Comparison of ENCODE assay signal across 24 cellular contexts in genomic region chr15:91482799-91483198, GRCh38.
DNase-seq lines count a peak whose midpoint lies in the region; ATAC-seq, FAIRE-seq and TF ChIP-seq lines count a peak whose summit lies in the region.
"Had no signal": no experiment of that assay in that cellular context is flagged by ENCODE, and none has a peak within 500 bp of the region (broad histone marks: within the 10 kb centered on the region; RNA-seq: fewer than 3 reads in every experiment).

No MANE protein-coding gene starts in this region.

- no peaks in the 10 kb centered on the region for H3K27me3 ChIP-seq in CD4-positive, CD25-positive, alpha-beta regulatory T cell (ENCODE audit: control insufficient read depth, insufficient read depth, low read length)
- H3K27me3 ChIP-seq in DND-41 (ENCODE audit: insufficient read depth, low read length, poor library complexity) (no peaks in the 10 kb centered on the region), smooth muscle cell (ENCODE audit: low read depth) (no peaks in the 10 kb centered on the region), pancreas (no peaks in the 10 kb centered on the region)
- H3K27me3 ChIP-seq: cardiac muscle cell had no signal

- no peak overlapping the region for H3K4me2 ChIP-seq in DND-41 (ENCODE audit: insufficient read depth, low read length)
- H3K4me2 ChIP-seq in smooth muscle cell: no peak overlapping the region

- H3K27ac Mint-ChIP-seq in activated CD4-positive, alpha-beta T cell treated with anti-CD3 and anti-CD28 coated beads, Interleukin-2, amount 10 ng/mL, durations not matched to agents 7 days and 5 days: peak overlapping the region; percentile 78
- peak overlapping the region; percentile 19 to 96 (median 81) for H3K27ac Mint-ChIP-seq in CD4-positive, CD25-positive, alpha-beta regulatory T cell
- H3K27ac Mint-ChIP-seq in T-helper 2 cell treated with Interferon-gamma antibody and Interleukin-4, amounts not matched to agents 5 μg/mL and 100 μg/mL, for 36 hours: no peak overlapping the region
- H3K27ac Mint-ChIP-seq: dendritic cell treated with granulocyte-macrophage colony-stimulating factor and Interleukin-4, amounts not matched to agents 40 ng/mL and 50 ng/mL, for 4 days; stimulated activated effector memory CD8-positive, alpha-beta T cell treated with anti-CD3 and anti-CD28 coated beads, Interleukin-12 subunit alpha, Interleukin-12 subunit beta, amount 100 ng/mL, for 72 hours had no signal

- H2AFZ ChIP-seq in DND-41 (ENCODE audit: low read depth, low read length) (no peak overlapping the region), smooth muscle cell (ENCODE audit: low read depth) (no peak overlapping the region)

- no peaks in the 10 kb centered on the region for H3K27me3 Mint-ChIP-seq in activated CD4-positive, alpha-beta T cell treated with anti-CD3 and anti-CD28 coated beads, Interleukin-2, amount 10 ng/mL, durations not matched to agents 7 days and 5 days
- no peaks in the 10 kb centered on the region for H3K27me3 Mint-ChIP-seq in CD4-positive, CD25-positive, alpha-beta regulatory T cell
- H3K27me3 Mint-ChIP-seq in T-helper 2 cell treated with Interferon-gamma antibody and Interleukin-4, amounts not matched to agents 5 μg/mL and 100 μg/mL, for 36 hours (ENCODE audit: low read depth): peaks cover 4% of the 10 kb centered on the region
- H3K27me3 Mint-ChIP-seq: dendritic cell treated with granulocyte-macrophage colony-stimulating factor and Interleukin-4, amounts not matched to agents 40 ng/mL and 50 ng/mL, for 4 days had no signal

- peak overlapping the region; percentile 2 for H3K4me3 Mint-ChIP-seq in activated CD4-positive, alpha-beta T cell treated with anti-CD3 and anti-CD28 coated beads, Interleukin-2, amount 10 ng/mL, durations not matched to agents 7 days and 5 days
- peak overlapping the region; percentile 4 to 84 (median 58) for H3K4me3 Mint-ChIP-seq in CD4-positive, CD25-positive, alpha-beta regulatory T cell
- H3K4me3 Mint-ChIP-seq in T-helper 2 cell treated with Interferon-gamma antibody and Interleukin-4, amounts not matched to agents 5 μg/mL and 100 μg/mL, for 36 hours: peak overlapping the region; percentile 34
- H3K4me3 Mint-ChIP-seq: dendritic cell treated with granulocyte-macrophage colony-stimulating factor and Interleukin-4, amounts not matched to agents 40 ng/mL and 50 ng/mL, for 4 days; stimulated activated effector memory CD8-positive, alpha-beta T cell treated with anti-CD3 and anti-CD28 coated beads, Interleukin-12 subunit alpha, Interleukin-12 subunit beta, amount 100 ng/mL, for 72 hours had no signal

- FAIRE-seq in pancreas (lab: Jason Lieb, UNC): no peak

- H3K9ac ChIP-seq in DND-41 (ENCODE audit: low read depth, low read length): no peak overlapping the region
- no peak overlapping the region for H3K9ac ChIP-seq in smooth muscle cell (ENCODE audit: low read depth)

- TF ChIP-seq CTCF in DND-41 (IDR thresholded peaks at IDR 0.05; ENCODE audit: borderline replicate concordance, extremely low read depth, low read length, poor library complexity, severe bottlenecking) (no peak), smooth muscle cell (IDR thresholded peaks at IDR 0.05; ENCODE audit: borderline replicate concordance, insufficient read depth, poor library complexity, severe bottlenecking) (no peak), pancreas (IDR thresholded peaks at IDR 0.05) (no peak)

- H3K4me1 ChIP-seq in CD4-positive, CD25-positive, alpha-beta regulatory T cell (ENCODE audit: control insufficient read depth, insufficient read depth, low read length, poor library complexity, severe bottlenecking): peaks cover 38% of the 10 kb centered on the region
- H3K4me1 ChIP-seq in DND-41 (ENCODE audit: insufficient read depth, low read length) (peaks cover 15% of the 10 kb centered on the region), smooth muscle cell (ENCODE audit: low read depth) (no peaks in the 10 kb centered on the region), pancreas (no peaks in the 10 kb centered on the region)

- H3K79me2 ChIP-seq in DND-41 (ENCODE audit: insufficient read depth, low read length) (no peaks in the 10 kb centered on the region), smooth muscle cell (ENCODE audit: low read depth) (no peaks in the 10 kb centered on the region)

- POLR2A ChIA-PET in activated CD4-positive, alpha-beta T cell treated with anti-CD3 and anti-CD28 coated beads, Interleukin-2, amount 10 ng/mL, durations not matched to agents 7 days and 5 days (lab: Charles Lee): no interaction called here

- peaks cover 37% of the 10 kb centered on the region for H3K36me3 Mint-ChIP-seq in activated CD4-positive, alpha-beta T cell treated with anti-CD3 and anti-CD28 coated beads, Interleukin-2, amount 10 ng/mL, durations not matched to agents 7 days and 5 days (ENCODE audit: low read depth)
- peaks cover 4% of the 10 kb centered on the region for H3K36me3 Mint-ChIP-seq in CD4-positive, CD25-positive, alpha-beta regulatory T cell
- no peaks in the 10 kb centered on the region for H3K36me3 Mint-ChIP-seq in T-helper 2 cell treated with Interferon-gamma antibody and Interleukin-4, amounts not matched to agents 5 μg/mL and 100 μg/mL, for 36 hours (ENCODE audit: low read depth)
- H3K36me3 Mint-ChIP-seq: stimulated activated effector memory CD8-positive, alpha-beta T cell treated with anti-CD3 and anti-CD28 coated beads, Interleukin-12 subunit alpha, Interleukin-12 subunit beta, amount 100 ng/mL, for 72 hours had no signal

- intact Hi-C loops in pancreas (cut with DNase I): no loop called here

- CTCF ChIA-PET in activated CD4-positive, alpha-beta T cell treated with anti-CD3 and anti-CD28 coated beads, Interleukin-2, amount 10 ng/mL, durations not matched to agents 7 days and 5 days (lab: Charles Lee): interaction anchor here (1.2 kb wide), 1 partner anchor 14 kb away, joined by 4 read pairs; no protein-coding TSS in a partner anchor

- peaks cover 22% of the 10 kb centered on the region for H3K9me3 Mint-ChIP-seq in activated CD4-positive, alpha-beta T cell treated with anti-CD3 and anti-CD28 coated beads, Interleukin-2, amount 10 ng/mL, durations not matched to agents 7 days and 5 days
- H3K9me3 Mint-ChIP-seq in CD4-positive, CD25-positive, alpha-beta regulatory T cell: peaks cover 0 to 5% (median 0%) of the 10 kb centered on the region in 7 donors
- H3K9me3 Mint-ChIP-seq in T-helper 2 cell treated with Interferon-gamma antibody and Interleukin-4, amounts not matched to agents 5 μg/mL and 100 μg/mL, for 36 hours: no peaks in the 10 kb centered on the region
- H3K9me3 Mint-ChIP-seq: dendritic cell treated with granulocyte-macrophage colony-stimulating factor and Interleukin-4, amounts not matched to agents 40 ng/mL and 50 ng/mL, for 4 days; stimulated activated effector memory CD8-positive, alpha-beta T cell treated with anti-CD3 and anti-CD28 coated beads, Interleukin-12 subunit alpha, Interleukin-12 subunit beta, amount 100 ng/mL, for 72 hours had no signal

- ATAC-seq in CD4-positive, CD25-positive, alpha-beta regulatory T cell (ENCODE audit: low read depth in 2 of 2): peak; percentile 91 to 95
- ATAC-seq in DND-41 (ENCODE audit: insufficient read depth, low read depth) (peak; percentile 80), pancreas (no peak)
- ATAC-seq: stimulated activated effector memory CD8-positive, alpha-beta T cell treated with anti-CD3 and anti-CD28 coated beads, Interleukin-12 subunit alpha, Interleukin-12 subunit beta, amount 100 ng/mL, for 72 hours had no signal

- no peaks in the 10 kb centered on the region for H3K36me3 ChIP-seq in CD4-positive, CD25-positive, alpha-beta regulatory T cell (ENCODE audit: control insufficient read depth, insufficient read depth, low read length)
- H3K36me3 ChIP-seq in DND-41 (ENCODE audit: insufficient read depth, low read length) (no peaks in the 10 kb centered on the region), smooth muscle cell (ENCODE audit: low read depth) (no peaks in the 10 kb centered on the region), pancreas (no peaks in the 10 kb centered on the region)
- H3K36me3 ChIP-seq: cardiac muscle cell, thoracic aorta had no signal

- 82% methylated on average over 1 of the region's 1 CpG for WGBS in smooth muscle cell (ENCODE audit: low lambda C conversion rate)
- WGBS in pancreas, 2 donors: 40 to 57% methylated on average over 1 of the region's 1 CpG

- H4K20me1 ChIP-seq in DND-41 (ENCODE audit: insufficient read depth, low read length): no peaks in the 10 kb centered on the region
- no peaks in the 10 kb centered on the region for H4K20me1 ChIP-seq in smooth muscle cell (ENCODE audit: low read depth)

- H3K9me3 ChIP-seq in CD4-positive, CD25-positive, alpha-beta regulatory T cell (ENCODE audit: control insufficient read depth in 2 of 2, low read length in 2 of 2): no peaks in the 10 kb centered on the region
- H3K9me3 ChIP-seq in DND-41 (ENCODE audit: insufficient read depth, low read length, severe bottlenecking) (no peaks in the 10 kb centered on the region), smooth muscle cell (replicated peaks; ENCODE audit: low read depth) (no peaks in the 10 kb centered on the region), pancreas (no peaks in the 10 kb centered on the region)
- H3K9me3 ChIP-seq: thoracic aorta had no signal

- H3K4me3 ChIP-seq in CD4-positive, CD25-positive, alpha-beta regulatory T cell (ENCODE audit: low read depth, low read length): peak overlapping the region; percentile 30
- no peak overlapping the region for H3K4me3 ChIP-seq in DND-41 (ENCODE audit: low read depth in 1 of 2, low read length in 2 of 2)
- H3K4me3 ChIP-seq in smooth muscle cell: no peak overlapping the region
- no peak overlapping the region for H3K4me3 ChIP-seq in pancreas
- H3K4me3 ChIP-seq: cardiac muscle cell, skin epidermis, thoracic aorta had no signal

- no peaks in the 10 kb centered on the region for H3F3A ChIP-seq in smooth muscle cell (ENCODE audit: low read depth)

- DNase-seq in activated CD4-positive, alpha-beta T cell treated with anti-CD3 and anti-CD28 coated beads, Interleukin-2, amount 10 ng/mL, durations not matched to agents 7 days and 5 days: peak; percentile 48
- DNase-seq in activated CD4-positive, alpha-beta T cell treated with anti-CD3 and anti-CD28 coated beads for 48 hours: no peak
- DNase-seq in CD4-positive, CD25-positive, alpha-beta regulatory T cell: peak in 2 of 3 donors; percentile 22 to 90
- DNase-seq in DND-41 (peak; percentile 49), smooth muscle cell (lab: John Stamatoyannopoulos, UW; ENCODE audit: unreplicated experiment) (no peak), C1 segment of cervical spinal cord (lab: John Stamatoyannopoulos, UW) (no peak), pancreas (no peak)
- DNase-seq in T-helper 2 cell treated with Interferon-gamma antibody and Interleukin-4, amounts not matched to agents 5 μg/mL and 100 μg/mL, for 36 hours (ENCODE audit: low spot score): no peak
- DNase-seq: ACHN; activated CD4-positive, alpha-beta T cell treated with anti-CD3 and anti-CD28 coated beads, Interleukin-2, amount 50 U/mL, for 1 hour; GDM1; H7; kidney glomerular epithelial cell; NCI-H1436; OCI-M1; SHP77; stimulated activated CD4-positive, alpha-beta T cell treated with anti-CD3 and anti-CD28 coated beads, Interleukin-2, amount 100 ng/mL, for 24 hours had no signal

- peak overlapping the region; percentile 15 for H3K27ac ChIP-seq in CD4-positive, CD25-positive, alpha-beta regulatory T cell (ENCODE audit: insufficient read depth, low read length, poor library complexity, severe bottlenecking)
- H3K27ac ChIP-seq in DND-41 (ENCODE audit: low read length): no peak overlapping the region
- H3K27ac ChIP-seq in smooth muscle cell (ENCODE audit: low read depth): no peak overlapping the region
- H3K27ac ChIP-seq in pancreas: no peak overlapping the region
- H3K27ac ChIP-seq: C4-2B, cardiac muscle cell, HL-60, skin epidermis, thoracic aorta had no signal

- peaks cover 66% of the 10 kb centered on the region for H3K4me1 Mint-ChIP-seq in activated CD4-positive, alpha-beta T cell treated with anti-CD3 and anti-CD28 coated beads, Interleukin-2, amount 10 ng/mL, durations not matched to agents 7 days and 5 days
- peaks cover 19 to 84% (median 42%) of the 10 kb centered on the region in 4 donors for H3K4me1 Mint-ChIP-seq in CD4-positive, CD25-positive, alpha-beta regulatory T cell
- peaks cover 8% of the 10 kb centered on the region for H3K4me1 Mint-ChIP-seq in T-helper 2 cell treated with Interferon-gamma antibody and Interleukin-4, amounts not matched to agents 5 μg/mL and 100 μg/mL, for 36 hours (ENCODE audit: low read depth)

Comparison
In these comparisons a context has a peak if more than half of its experiments do, and no peak if none do; other contexts are left out.
1. DNase-seq: peak in activated CD4-positive, alpha-beta T cell treated with anti-CD3 and anti-CD28 coated beads, Interleukin-2, amount 10 ng/mL, durations not matched to agents 7 days and 5 days (single experiment), CD4-positive, CD25-positive, alpha-beta regulatory T cell (2 of 3) and DND-41 (single experiment); none in activated CD4-positive, alpha-beta T cell treated with anti-CD3 and anti-CD28 coated beads for 48 hours (single experiment), T-helper 2 cell treated with Interferon-gamma antibody and Interleukin-4, amounts not matched to agents 5 μg/mL and 100 μg/mL, for 36 hours (single experiment), smooth muscle cell (single experiment), C1 segment of cervical spinal cord (0 of 14) and pancreas (0 of 6).
2. H3K4me3 Mint-ChIP-seq: peak in every context shown above with its lines; median percentile 58 in CD4-positive, CD25-positive, alpha-beta regulatory T cell; 34 in T-helper 2 cell treated with Interferon-gamma antibody and Interleukin-4, amounts not matched to agents 5 μg/mL and 100 μg/mL, for 36 hours; 2 in activated CD4-positive, alpha-beta T cell treated with anti-CD3 and anti-CD28 coated beads, Interleukin-2, amount 10 ng/mL, durations not matched to agents 7 days and 5 days.
3. ATAC-seq: peak in CD4-positive, CD25-positive, alpha-beta regulatory T cell (2 of 2) and DND-41 (single experiment); none in pancreas (0 of 4).